In genomic region chr3:20190991-20191390, GRCh38 we compare ENCODE assay signal across 1 cellular context.
TF ChIP-seq lines count a peak whose summit lies in the region.

No MANE protein-coding gene starts in this region.

TF ChIP-seq in K562, 482 proteins besides CTCF, POLR2A, EP300 and RAD21:
- no peak for TF ChIP-seq SPI1 (IDR thresholded peaks at IDR 0.05; ENCODE audit: borderline replicate concordance, low read depth, low read length)
- no peak for TF ChIP-seq ZNF263 (CRISPR knock-in tag; IDR thresholded peaks at IDR 0.05; ENCODE audit: borderline replicate concordance)
- no peak for TF ChIP-seq ZNF398 (CRISPR knock-in tag; IDR thresholded peaks at IDR 0.05)
- no peak for TF ChIP-seq KAT7 (CRISPR knock-in tag; IDR thresholded peaks at IDR 0.05; ENCODE audit: borderline replicate concordance)
- TF ChIP-seq TSC22D4 (tag; IDR thresholded peaks at IDR 0.05): no peak
- no peak for TF ChIP-seq HMGN3 (IDR thresholded peaks at IDR 0.05; ENCODE audit: borderline replicate concordance, extremely low read depth, insufficient read length, low read depth, low read length)
- no peak for TF ChIP-seq TEAD2 (tag; IDR thresholded peaks at IDR 0.05)
- TF ChIP-seq NBN (IDR thresholded peaks at IDR 0.05; ENCODE audit: low read depth): no peak
- TF ChIP-seq YY1 (IDR thresholded peaks at IDR 0.05; ENCODE audit: borderline replicate concordance in 1 of 3, control insufficient read depth in 1 of 3, extremely low read depth in 1 of 3, insufficient read depth in 3 of 3, insufficient read length in 1 of 3, insufficient replicate concordance in 2 of 3, low read depth in 1 of 3, low read length in 2 of 3): no peak
- no peak for TF ChIP-seq ZNF77 (CRISPR knock-in tag; IDR thresholded peaks at IDR 0.05)
- no peak for TF ChIP-seq ZBTB5 (IDR thresholded peaks at IDR 0.05)
- no peak for TF ChIP-seq ZNF699 (CRISPR knock-in tag; IDR thresholded peaks at IDR 0.05; ENCODE audit: insufficient replicate concordance)
- no peak for TF ChIP-seq MXI1 (IDR thresholded peaks at IDR 0.05; ENCODE audit: low read depth, low read length)
- no peak for TF ChIP-seq CTCFL (IDR thresholded peaks at IDR 0.05; ENCODE audit: borderline replicate concordance, insufficient read depth, low read depth, low read length, poor library complexity, severe bottlenecking)
- TF ChIP-seq ZKSCAN8 (CRISPR knock-in tag; IDR thresholded peaks at IDR 0.05): no peak
- TF ChIP-seq RUNX1 (IDR thresholded peaks at IDR 0.05; ENCODE audit: low read depth): no peak
